Comparison of ENCODE assay signal across 26 cellular contexts in genomic region chr7:7881581-7881980, GRCh38.
"Had no signal": no experiment of that assay in that cellular context is flagged by ENCODE, and none has a peak within 500 bp of the region (broad histone marks: within the 10 kb centered on the region; RNA-seq: fewer than 3 reads in every experiment).

No MANE protein-coding gene starts in this region.

- FAIRE-seq: islet of Langerhans, kidney, pancreas, small intestine had no signal

- ATAC-seq: left colon; left lung; lower lobe of right lung; naive thymus-derived CD8-positive, alpha-beta T cell; pancreas; right cardiac atrium; stimulated activated effector memory CD8-positive, alpha-beta T cell treated with anti-CD3 and anti-CD28 coated beads, Interleukin-12 subunit alpha, Interleukin-12 subunit beta, amount 100 ng/mL, for 72 hours had no signal

- H3K4me3 ChIP-seq: left lung, lower lobe of right lung, pancreas, prostate gland, sigmoid colon, spleen, suprapubic skin, thoracic aorta, tibial artery, vagina had no signal

- H3K9me3 ChIP-seq: left lung, lower lobe of right lung, pancreas, prostate gland, sigmoid colon, spleen, suprapubic skin, thoracic aorta, tibial artery, vagina had no signal

- DNase-seq: hypothalamus; immature natural killer cell; kidney; left colon; left lung; lower lobe of right lung; mammary epithelial cell; mesenchymal stem cell; naive thymus-derived CD8-positive, alpha-beta T cell; nucleus accumbens; pancreas; posterior cingulate gyrus; retina; right cardiac atrium; sigmoid colon; small intestine; spleen; stimulated activated CD4-positive, alpha-beta T cell treated with anti-CD3 and anti-CD28 coated beads, Interleukin-4, amount 100 ng/mL, for 24 hours; stimulated activated naive CD4-positive, alpha-beta T cell; tibial artery had no signal

- H3K36me3 ChIP-seq: left lung, lower lobe of right lung, pancreas, prostate gland, sigmoid colon, spleen, suprapubic skin, thoracic aorta, tibial artery, vagina had no signal

- H3K27me3 ChIP-seq: left lung, pancreas, sigmoid colon, spleen, suprapubic skin, tibial artery, vagina had no signal

- H3K27ac ChIP-seq: left lung, lower lobe of right lung, pancreas, prostate gland, sigmoid colon, spleen, suprapubic skin, thoracic aorta, tibial artery, vagina had no signal

- H3K4me1 ChIP-seq: left lung, lower lobe of right lung, pancreas, prostate gland, spleen, suprapubic skin, tibial artery, vagina had no signal
